ENCODE assay signal across 9 cellular contexts in the genomic region with DNA sequence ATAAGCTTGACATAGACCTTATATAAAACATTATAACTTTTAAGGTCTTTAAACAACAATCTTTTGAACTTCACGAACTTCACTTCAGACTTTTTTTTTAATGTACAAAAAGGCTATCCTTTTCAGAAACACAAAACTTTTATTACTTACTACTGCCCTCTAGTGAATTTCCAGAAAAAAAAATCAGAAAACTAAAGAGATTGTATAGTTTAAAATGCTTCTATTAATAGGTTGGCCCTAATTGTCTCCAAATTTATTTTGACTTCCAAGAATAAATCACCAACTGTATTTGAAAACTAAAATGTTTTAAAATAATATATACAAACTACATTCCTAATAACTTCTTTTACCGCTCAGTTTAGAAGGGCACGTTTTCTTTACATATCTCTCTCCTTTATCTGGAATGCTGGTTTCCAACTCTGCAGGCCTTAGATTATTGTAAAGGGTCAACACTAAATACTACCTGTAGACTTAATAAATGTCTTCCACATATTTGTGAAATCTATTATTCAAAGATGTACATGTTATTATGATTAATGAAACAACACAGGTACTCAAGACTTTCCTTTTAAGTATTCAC.
A peak's percentile ranks its signal among the peaks of the same experiment; 100 is the strongest.
DNase-seq lines count a peak whose midpoint lies in the region; TF ChIP-seq lines count a peak whose summit lies in the region.
"Had no signal": no experiment of that assay in that cellular context is flagged by ENCODE, and none has a peak within 500 bp of the region (broad histone marks: within the 10 kb centered on the region; RNA-seq: fewer than 3 reads in every experiment).

No MANE protein-coding gene starts in this region.

- H3K27me3 ChIP-seq in DOHH2 (ENCODE audit: control insufficient read depth, low read length) (no peaks in the 10 kb centered on the region), ascending aorta (no peaks in the 10 kb centered on the region), osteoblast (ENCODE audit: insufficient read depth, low read length) (no peaks in the 10 kb centered on the region)
- H3K27me3 ChIP-seq: left lung had no signal

- H3K4me3 ChIP-seq in DOHH2 (ENCODE audit: low read length) (no peak overlapping the region), LNCaP clone FGC (ENCODE audit: low read depth, low read length) (no peak overlapping the region), ascending aorta (no peak overlapping the region), osteoblast (ENCODE audit: insufficient read depth, low read length) (no peak overlapping the region)
- H3K4me3 ChIP-seq: left lung had no signal

- intact Hi-C loops in ascending aorta (cut with DNase I), result loop anchor here (10.0 kb wide), 1 partner anchor 375 kb away; no protein-coding TSS in a partner anchor

- H3K27ac ChIP-seq in DOHH2 (ENCODE audit: low read depth, low read length), result no peak overlapping the region
- no peak overlapping the region for H3K27ac ChIP-seq in ascending aorta
- H3K27ac ChIP-seq in osteoblast (ENCODE audit: low read depth, low read length), result no peak overlapping the region
- H3K27ac ChIP-seq: left lung had no signal

- no peaks in the 10 kb centered on the region for H3K79me2 ChIP-seq in DOHH2 (ENCODE audit: control insufficient read depth, low read length)
- H3K79me2 ChIP-seq in osteoblast (ENCODE audit: insufficient read depth, low read length), result no peaks in the 10 kb centered on the region

- H3K36me3 ChIP-seq in DOHH2 (ENCODE audit: control insufficient read depth, low read length), result peaks cover 7% of the 10 kb centered on the region; the same call in 1 of the 2 replicates
- H3K36me3 ChIP-seq in ascending aorta, result peaks cover 0 to 4% of the 10 kb centered on the region in 2 donors
- H3K36me3 ChIP-seq in osteoblast (ENCODE audit: insufficient read depth, low read length), result no peaks in the 10 kb centered on the region
- H3K36me3 ChIP-seq: left lung had no signal

- H4K20me1 ChIP-seq in DOHH2 (ENCODE audit: control insufficient read depth, insufficient read depth, low read depth, low read length), result no peaks in the 10 kb centered on the region
- H4K20me1 ChIP-seq in osteoblast (ENCODE audit: insufficient read depth, low read length), result no peaks in the 10 kb centered on the region

- no peak overlapping the region for H3K4me2 ChIP-seq in DOHH2 (ENCODE audit: low read length)
- no peak overlapping the region for H3K4me2 ChIP-seq in osteoblast (ENCODE audit: insufficient read depth, low read length)

- 0 out of 2 replicates have a peak, but pooled peaks cover 4% of the 10 kb centered on the region for H3K4me1 ChIP-seq in DOHH2 (ENCODE audit: control insufficient read depth, low read length)
- H3K4me1 ChIP-seq in ascending aorta, result no peaks in the 10 kb centered on the region
- H3K4me1 ChIP-seq in osteoblast (ENCODE audit: insufficient read depth, low read length), result no peaks in the 10 kb centered on the region
- H3K4me1 ChIP-seq: left lung had no signal

- H3K9me3 ChIP-seq in DOHH2 (ENCODE audit: control insufficient read depth, insufficient read depth, low read length), result no peaks in the 10 kb centered on the region; the same call in 1 of the 2 replicates
- H3K9me3 ChIP-seq in ascending aorta, result peaks cover 0 to 3% of the 10 kb centered on the region in 2 donors
- H3K9me3 ChIP-seq in osteoblast (ENCODE audit: low read depth, low read length), result no peaks in the 10 kb centered on the region

- TF ChIP-seq CTCF in DOHH2 (IDR thresholded peaks at IDR 0.05; ENCODE audit: low read depth, low read length, poor library complexity, severe bottlenecking) (peak; percentile 40), LNCaP clone FGC (IDR thresholded peaks at IDR 0.05; ENCODE audit: control insufficient read depth, extremely low read depth, insufficient read depth) (peak; percentile 22; the same call in 1 of the 2 replicates), ascending aorta (IDR thresholded peaks at IDR 0.05) (peak in 2 of 3 experiments; percentile 20 to 53), osteoblast (IDR thresholded peaks at IDR 0.05; ENCODE audit: extremely low read depth, low read depth, low read length) (peak; percentile 42)

- H3K9me2 ChIP-seq in DOHH2 (replicated peaks; ENCODE audit: control insufficient read depth, low read length), result no peaks in the 10 kb centered on the region

- H2AFZ ChIP-seq in osteoblast (ENCODE audit: low read length), result no peak overlapping the region

- peaks cover 8% of the 10 kb centered on the region; the same call in 1 of the 2 replicates for H3F3A ChIP-seq in DOHH2 (ENCODE audit: control insufficient read depth, insufficient read depth)

- DNase-seq in LNCaP clone FGC (ENCODE audit: low read depth) (no peak), ascending aorta (ENCODE audit: low spot score in 2 of 2) (no peak), osteoblast (ENCODE audit: insufficient read length, low spot score, missing footprints) (no peak), putamen (ENCODE audit: low spot score) (no peak)
- no peak for DNase-seq in activated T-cell treated with anti-CD3 and anti-CD28 coated beads, Interleukin-2, amount 50 U/mL, for 48 hours
- DNase-seq in central memory CD4-positive, alpha-beta T cell, result no peak
- DNase-seq: activated naive CD8-positive, alpha-beta T cell treated with anti-CD3 and anti-CD28 coated beads, Interleukin-2, amount 10 ng/mL, durations not matched to agents 7 days and 5 days; left lung had no signal
